Comparison of ENCODE assay signal across 8 cellular contexts in the genomic region with DNA sequence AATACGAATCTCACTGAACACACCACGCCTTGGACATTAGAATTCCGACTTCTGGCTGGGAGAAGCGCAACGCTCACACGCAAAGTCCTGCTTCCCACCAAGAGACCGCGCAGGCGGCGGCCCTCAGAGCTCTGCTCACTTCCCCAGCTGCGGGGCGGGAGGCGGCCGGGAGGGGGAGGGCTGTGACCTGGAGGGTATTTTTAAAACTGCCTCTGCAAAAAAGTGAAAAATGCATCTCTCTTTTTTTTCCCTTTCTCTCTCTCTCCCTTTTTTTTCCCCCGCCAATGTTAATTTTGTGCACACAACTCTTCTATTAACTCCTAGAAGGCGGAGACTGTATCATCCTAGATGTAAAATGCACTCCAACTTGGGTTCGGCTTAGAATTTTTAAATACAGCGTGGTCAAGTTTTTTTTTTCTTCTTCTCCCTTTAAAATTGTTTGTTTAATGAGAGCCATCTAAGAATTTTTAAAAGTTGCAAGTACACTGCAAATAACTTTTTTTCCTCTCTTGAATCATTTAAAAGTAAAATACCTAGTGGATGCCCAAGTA.
DNase-seq lines count a peak whose midpoint lies in the region; ATAC-seq and TF ChIP-seq lines count a peak whose summit lies in the region.

No MANE protein-coding gene starts in this region.

- peak overlapping the region; percentile 94 for H3K4me3 Mint-ChIP-seq in T-helper 2 cell treated with Interferon-gamma antibody and Interleukin-4, amounts not matched to agents 5 μg/mL and 100 μg/mL, for 36 hours
- H3K4me3 Mint-ChIP-seq in osteocyte (ENCODE audit: unreplicated experiment) = peak overlapping the region; percentile 92

- H3K9me3 Mint-ChIP-seq in T-helper 2 cell treated with Interferon-gamma antibody and Interleukin-4, amounts not matched to agents 5 μg/mL and 100 μg/mL, for 36 hours = peaks cover 7% of the 10 kb centered on the region
- no peaks in the 10 kb centered on the region for H3K9me3 Mint-ChIP-seq in osteocyte (ENCODE audit: unreplicated experiment)

- peaks cover 2% of the 10 kb centered on the region for H3K27me3 Mint-ChIP-seq in T-helper 2 cell treated with Interferon-gamma antibody and Interleukin-4, amounts not matched to agents 5 μg/mL and 100 μg/mL, for 36 hours (ENCODE audit: low read depth)
- no peaks in the 10 kb centered on the region for H3K27me3 Mint-ChIP-seq in osteocyte (ENCODE audit: unreplicated experiment)

- TF ChIP-seq CTCF in AG10803 (conservative IDR thresholded peaks at IDR 0.05; ENCODE audit: low read length) = peak; percentile 35
- TF ChIP-seq CTCF in fibroblast of mammary gland (conservative IDR thresholded peaks at IDR 0.05; ENCODE audit: control insufficient read depth, insufficient read depth, low read depth, low read length) = peak; percentile 4
- no peak for TF ChIP-seq CTCF in osteocyte (IDR thresholded peaks at IDR 0.05)

- no peaks in the 10 kb centered on the region for H3K36me3 Mint-ChIP-seq in T-helper 2 cell treated with Interferon-gamma antibody and Interleukin-4, amounts not matched to agents 5 μg/mL and 100 μg/mL, for 36 hours (ENCODE audit: low read depth)
- H3K36me3 Mint-ChIP-seq in osteocyte (ENCODE audit: unreplicated experiment) = no peaks in the 10 kb centered on the region

- peak overlapping the region; percentile 75 for H3K4me3 ChIP-seq in AG10803 (ENCODE audit: low read length)
- peak overlapping the region; percentile 68 for H3K4me3 ChIP-seq in fibroblast of mammary gland (ENCODE audit: control insufficient read depth, low read depth, low read length)

- ATAC-seq in GM19023 (IDR thresholded peaks at IDR 0.05; ENCODE audit: unreplicated experiment) = peak; percentile 40
- peak; percentile 43 for ATAC-seq in HG03095 (IDR thresholded peaks at IDR 0.05; ENCODE audit: unreplicated experiment)

- H3K4me1 Mint-ChIP-seq in T-helper 2 cell treated with Interferon-gamma antibody and Interleukin-4, amounts not matched to agents 5 μg/mL and 100 μg/mL, for 36 hours (ENCODE audit: low read depth) = peaks cover 21% of the 10 kb centered on the region
- H3K4me1 Mint-ChIP-seq in osteocyte (ENCODE audit: unreplicated experiment) = peaks cover 29% of the 10 kb centered on the region

- DNase-seq in AG10803 (ENCODE audit: low read depth) (no peak), fibroblast of mammary gland (ENCODE audit: low read depth) (no peak), osteocyte (ENCODE audit: extremely low spot score, unreplicated experiment) (no peak), foreskin melanocyte (no peak), GF-D8 (lab: John Stamatoyannopoulos, UW) (no peak)
- no peak for DNase-seq in T-helper 2 cell treated with Interferon-gamma antibody and Interleukin-4, amounts not matched to agents 5 μg/mL and 100 μg/mL, for 36 hours (ENCODE audit: low spot score)

- H3K27ac Mint-ChIP-seq in T-helper 2 cell treated with Interferon-gamma antibody and Interleukin-4, amounts not matched to agents 5 μg/mL and 100 μg/mL, for 36 hours = peak overlapping the region; percentile 97
- peak overlapping the region; percentile 97 for H3K27ac Mint-ChIP-seq in osteocyte (ENCODE audit: unreplicated experiment)
